8 cellular contexts compared by ENCODE assay signal in the genomic region with DNA sequence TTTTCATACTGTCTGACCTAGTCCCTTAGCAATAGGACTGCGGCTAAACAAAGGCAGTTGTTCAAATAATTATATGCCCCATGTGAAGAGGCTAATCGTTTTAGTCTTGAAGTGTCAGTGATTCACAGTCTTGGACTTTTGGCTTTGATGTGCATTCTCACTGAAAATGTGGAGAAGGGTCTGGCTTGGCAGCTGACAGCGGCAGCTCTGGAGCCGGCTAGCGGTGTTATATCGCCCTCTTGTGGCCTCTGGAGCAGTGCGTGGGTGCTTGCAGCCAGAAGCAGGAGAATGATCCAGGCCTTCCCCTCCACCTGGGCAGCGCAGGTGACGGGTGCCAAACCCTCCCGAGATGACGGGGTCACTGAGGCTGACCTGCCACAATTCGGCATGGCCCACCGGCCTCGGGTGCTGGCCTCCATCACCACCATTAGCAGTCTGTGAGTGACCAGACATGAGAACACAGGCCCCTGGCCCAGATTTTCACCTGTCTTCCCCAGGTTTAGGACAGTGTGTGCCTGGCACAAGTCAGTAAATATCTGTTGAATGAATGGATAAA.
DNase-seq lines count a peak whose midpoint lies in the region; ATAC-seq and TF ChIP-seq lines count a peak whose summit lies in the region.

No MANE protein-coding gene starts in this region.

- ATAC-seq in GM18868 (IDR thresholded peaks at IDR 0.05; ENCODE audit: unreplicated experiment) = no peak

- peak; percentile 17 to 75 for DNase-seq in NCI-H524 (lab: John Stamatoyannopoulos, UW)
- no peak for DNase-seq in NCI-H524 treated with DMSO at 0.1 percent for 48 hours (lab: John Stamatoyannopoulos, UW)
- DNase-seq in NCI-H1694 treated with DMSO at 0.1 percent for 48 hours (lab: John Stamatoyannopoulos, UW) = peak; percentile 37
- DNase-seq in WERI-Rb-1 = peak; percentile 80
- peak; percentile 49 to 69 for DNase-seq in breast epithelium (ENCODE audit: low spot score in 2 of 2)
- peak; percentile 94 for DNase-seq in islet precursor cell
- DNase-seq in stimulated activated CD4-positive, alpha-beta T cell treated with anti-CD3 and anti-CD28 coated beads, Interleukin-12 subunit alpha, Interleukin-12 subunit beta, amount 100 ng/mL, for 48 hours (ENCODE audit: low read depth in 2 of 3, low spot score in 1 of 3) = peak; percentile 61 to 71 (median 64)

- H3K4me3 ChIP-seq in WERI-Rb-1 (ENCODE audit: low read depth, low read length) (no peak overlapping the region), breast epithelium (no peak overlapping the region)

- no peak overlapping the region for H3K27ac ChIP-seq in WERI-Rb-1
- no peak overlapping the region for H3K27ac ChIP-seq in breast epithelium

- peaks cover 0 to 3% of the 10 kb centered on the region in 2 donors for H3K4me1 ChIP-seq in breast epithelium

- no peaks in the 10 kb centered on the region for H3K9me3 ChIP-seq in WERI-Rb-1 (ENCODE audit: severe bottlenecking)
- no peaks in the 10 kb centered on the region for H3K9me3 ChIP-seq in breast epithelium

- TF ChIP-seq CTCF in WERI-Rb-1 (IDR thresholded peaks at IDR 0.05; ENCODE audit: low read depth, low read length) = peak; percentile 92
- TF ChIP-seq CTCF in breast epithelium (IDR thresholded peaks at IDR 0.05) = peak; percentile 55 to 89 (median 83)

- intact Hi-C loops in breast epithelium (cut with DNase I; ENCODE audit: low total_unique reads) = loop anchor here (10.0 kb wide), 1 partner anchor 125 kb away; no protein-coding TSS in a partner anchor

- no peak for TF ChIP-seq POLR2A in breast epithelium (IDR thresholded peaks at IDR 0.05)

- H3K27me3 ChIP-seq in WERI-Rb-1 (ENCODE audit: insufficient read depth, low read depth, severe bottlenecking) = no peaks in the 10 kb centered on the region
- no peaks in the 10 kb centered on the region for H3K27me3 ChIP-seq in breast epithelium

- H3K36me3 ChIP-seq in WERI-Rb-1 (peaks cover 9% of the 10 kb centered on the region), breast epithelium (no peaks in the 10 kb centered on the region)
